ENCODE assay signal across 8 cellular contexts in genomic region chr13:99606322-99607089, GRCh38. TPM values are rescaled to one million over a fixed set of nuclear protein-coding genes. Genes with fewer than 3 reads are reported as not detected.
DNase-seq lines count a peak whose midpoint lies in the region; ATAC-seq and TF ChIP-seq lines count a peak whose summit lies in the region.

TSS of gene CLYBL (plus strand) at chr13:99606690.

- H3K18ac ChIP-seq in neuronal stem cell (ENCODE audit: low read length): peak within 1 kb of the TSS; percentile 96

- H2BK12ac ChIP-seq in neuronal stem cell (ENCODE audit: low read length): no peak within 1 kb of the TSS

- H3K4me2 ChIP-seq in KMS-11: peak within 1 kb of the TSS; percentile 76
- peak within 1 kb of the TSS; percentile 92 for H3K4me2 ChIP-seq in neuronal stem cell (ENCODE audit: insufficient read depth, low read length, poor library complexity, severe bottlenecking)

- no peak within 1 kb of the TSS for H3K4ac ChIP-seq in neuronal stem cell (ENCODE audit: low read length)

- H3K36me3 ChIP-seq in KMS-11 (ENCODE audit: insufficient read depth) (no peaks in the 10 kb centered on the region), neuronal stem cell (replicated peaks in 1 of 2; ENCODE audit: control insufficient read depth in 2 of 2, insufficient read depth in 2 of 2, low read length in 2 of 2) (no peaks in the 10 kb centered on the region)

- H3K79me2 ChIP-seq in KMS-11 (ENCODE audit: insufficient read depth, low read depth): no peaks in the 10 kb centered on the region

- H2AFZ ChIP-seq in KMS-11 (ENCODE audit: low read depth) (peak within 1 kb of the TSS; percentile 79), neuronal stem cell (ENCODE audit: low read length) (peak within 1 kb of the TSS; percentile 99)

- no peak within 1 kb of the TSS for H4K91ac ChIP-seq in neuronal stem cell (ENCODE audit: low read depth, low read length, poor library complexity)

- DNase-seq in EH (ENCODE audit: low read depth): peak; percentile 83
- DNase-seq in SHP77 (lab: John Stamatoyannopoulos, UW): peak; percentile 85 to 93
- peak; percentile 88 for DNase-seq in activated gamma-delta T cell treated with anti-CD3 and anti-CD28 coated beads, Interleukin-2, amount 50 U/mL, for 16 hours (ENCODE audit: low read depth)
- peak; percentile 33 to 51 for DNase-seq in foreskin keratinocyte
- DNase-seq in neuronal stem cell (ENCODE audit: low spot score): peak; percentile 87
- DNase-seq in substantia nigra (lab: John Stamatoyannopoulos, UW): peak; percentile 45 to 98 (median 88)

- no CpG with 5 or more reads among the region's 74 CpGs for WGBS in neuronal stem cell (ENCODE audit: extremely low coverage in 2 of 2, insufficient read length in 2 of 2, insufficient replicate concordance in 1 of 2), 2 donors

- peak within 1 kb of the TSS; percentile 74 for H3K9ac ChIP-seq in KMS-11
- peak within 1 kb of the TSS; percentile 89 for H3K9ac ChIP-seq in neuronal stem cell (ENCODE audit: low read depth, low read length, poor library complexity)

- ATAC-seq in GM21786 (IDR thresholded peaks at IDR 0.05; ENCODE audit: unreplicated experiment) (peak; percentile 72), foreskin keratinocyte (peak; percentile 89)

- H3K79me1 ChIP-seq in neuronal stem cell (ENCODE audit: low read depth, low read length): no peaks in the 10 kb centered on the region

- TF ChIP-seq CTCF in KMS-11 (conservative IDR thresholded peaks at IDR 0.05; ENCODE audit: low read depth, low read length) (no peak), foreskin keratinocyte (conservative IDR thresholded peaks at IDR 0.05) (peak; percentile 35)

- no peak within 1 kb of the TSS for H2AK5ac ChIP-seq in neuronal stem cell (ENCODE audit: low read depth, low read length)

- H3K4me3 ChIP-seq in KMS-11 (IDR thresholded peaks at IDR 0.05; ENCODE audit: insufficient read depth, low read depth, low read length) (no peak within 1 kb of the TSS), neuronal stem cell (ENCODE audit: low read length in 2 of 2) (peak within 1 kb of the TSS; percentile 96 to 98)

- H4K20me1 ChIP-seq in KMS-11 (ENCODE audit: insufficient read depth): no peaks in the 10 kb centered on the region

- peaks cover 7% of the 10 kb centered on the region for H3K4me1 ChIP-seq in KMS-11 (ENCODE audit: low read depth, poor library complexity, severe bottlenecking)
- peaks cover 3% of the 10 kb centered on the region for H3K4me1 ChIP-seq in foreskin keratinocyte
- peaks cover 4 to 7% of the 10 kb centered on the region in 2 donors for H3K4me1 ChIP-seq in neuronal stem cell (ENCODE audit: control insufficient read depth in 2 of 2, insufficient read depth in 1 of 2, low read depth in 1 of 2, low read length in 2 of 2)

- no peak within 1 kb of the TSS for H2BK15ac ChIP-seq in neuronal stem cell (ENCODE audit: low read length)

- H3K14ac ChIP-seq in neuronal stem cell (ENCODE audit: low read length): no peak within 1 kb of the TSS

- H2BK5ac ChIP-seq in neuronal stem cell (ENCODE audit: low read length): peak within 1 kb of the TSS; percentile 89

- H3K27me3 ChIP-seq in KMS-11 (ENCODE audit: insufficient read depth, low read depth) (no peaks in the 10 kb centered on the region), foreskin keratinocyte (no peaks in the 10 kb centered on the region), neuronal stem cell (ENCODE audit: control insufficient read depth in 3 of 3, insufficient read depth in 3 of 3, low read depth in 1 of 3, low read length in 3 of 3) (peaks cover 0 to 4% (median 0%) of the 10 kb centered on the region in 3 experiments)

- peak within 1 kb of the TSS; percentile 77 for H2BK120ac ChIP-seq in neuronal stem cell (ENCODE audit: low read depth, low read length)

- H3K9me3 ChIP-seq in neuronal stem cell (replicated peaks in 1 of 2; ENCODE audit: control insufficient read depth in 2 of 2, insufficient read depth in 1 of 2, low read depth in 1 of 2, low read length in 2 of 2): no peaks in the 10 kb centered on the region

- H4K8ac ChIP-seq in neuronal stem cell (ENCODE audit: low read depth, low read length): peak within 1 kb of the TSS; percentile 23

- H3K23ac ChIP-seq in neuronal stem cell (ENCODE audit: low read depth, low read length, poor library complexity): peak within 1 kb of the TSS; percentile 82

- H3K27ac ChIP-seq in KMS-11: peak within 1 kb of the TSS; percentile 81
- peak within 1 kb of the TSS; percentile 62 for H3K27ac ChIP-seq in foreskin keratinocyte
- H3K27ac ChIP-seq in neuronal stem cell (replicated peaks; ENCODE audit: low read length): peak within 1 kb of the TSS; percentile 30
- H3K27ac ChIP-seq in substantia nigra (ENCODE audit: low read depth, low read length, poor library complexity, severe bottlenecking): peak within 1 kb of the TSS; percentile 80

RNA-seq across cellular contexts. Expression of gene CLYBL, which starts in this region (rescaled TPM):
- total RNA-seq in foreskin keratinocyte: 1.3 and 1.5 TPM in 2 replicates
- 1.3 and 1.9 TPM in 2 replicates for polyA plus RNA-seq in foreskin keratinocyte
- 15.5 TPM for polyA plus RNA-seq in neuronal stem cell (2013, experiment 1 of 2)
- 14.1 TPM for polyA plus RNA-seq in neuronal stem cell (2013, experiment 2 of 2)

Comparison
In these comparisons a context has a peak if more than half of its experiments do, and no peak if none do; other contexts are left out.
1. H3K27ac ChIP-seq: peak in every context shown above with its lines; median percentile 81 in KMS-11; 80 in substantia nigra; 62 in foreskin keratinocyte; 30 in neuronal stem cell.